ENCODE assay signal across 20 cellular contexts in genomic region chr20:23966927-23967615, GRCh38. TPM values are rescaled to one million over a fixed set of nuclear protein-coding genes. Genes with fewer than 3 reads are reported as not detected.
DNase-seq lines count a peak whose midpoint lies in the region; ATAC-seq, FAIRE-seq and TF ChIP-seq lines count a peak whose summit lies in the region.
"Had no signal": no experiment of that assay in that cellular context is flagged by ENCODE, and none has a peak within 500 bp of the region (broad histone marks: within the 10 kb centered on the region; RNA-seq: fewer than 3 reads in every experiment).

No MANE protein-coding gene starts in this region.

- H3K27me3 ChIP-seq in esophagus muscularis mucosa (no peaks in the 10 kb centered on the region), heart left ventricle (no peaks in the 10 kb centered on the region)
- H3K27me3 ChIP-seq: BE2C had no signal

- no peak for TF ChIP-seq POLR2A in esophagus muscularis mucosa (IDR thresholded peaks at IDR 0.05; ENCODE audit: low read depth)
- TF ChIP-seq POLR2A in heart left ventricle (IDR thresholded peaks at IDR 0.05): no peak

- peaks cover 0 to 7% (median 0%) of the 10 kb centered on the region in 4 donors for H3K4me1 ChIP-seq in esophagus muscularis mucosa
- H3K4me1 ChIP-seq in heart left ventricle: peaks cover 0 to 22% (median 5%) of the 10 kb centered on the region in 12 donors
- H3K4me1 ChIP-seq: BE2C, HAP-1 had no signal

- intact Hi-C loops in esophagus muscularis mucosa (cut with DNase I): no loop called here
- intact Hi-C loops in heart left ventricle (cut with DNase I): no loop called here
- intact Hi-C loops in left ventricle myocardium superior (cut with micrococcal nuclease): no loop called here

- ATAC-seq in heart left ventricle (peak; percentile 66 to 89 (median 76)), left ventricle myocardium superior (peak; percentile 93)
- ATAC-seq: HepG2 had no signal

- TF ChIP-seq CTCF in esophagus muscularis mucosa (IDR thresholded peaks at IDR 0.05) (no peak), heart left ventricle (IDR thresholded peaks at IDR 0.05) (no peak), D721Med (IDR thresholded peaks at IDR 0.05; ENCODE audit: insufficient read depth, missing control alignments) (no peak)

- no peak overlapping the region for H3K27ac ChIP-seq in esophagus muscularis mucosa (replicated peaks in 1 of 4)
- H3K27ac ChIP-seq in heart left ventricle: peak overlapping the region in 11 of 12 donors; percentile 8 to 66 (median 47)
- H3K27ac ChIP-seq: GM23248 had no signal

- FAIRE-seq in D721Med (lab: Jason Lieb, UNC): no peak
- FAIRE-seq: A204.1, G401.6, GM12891, GM19239, HepG2 had no signal

- peak; percentile 62 for DNase-seq in esophagus muscularis mucosa (ENCODE audit: extremely low spot score)
- peak in 4 of 5 donors; percentile 29 to 74 (median 44) for DNase-seq in heart left ventricle
- DNase-seq in left ventricle myocardium superior: peak; percentile 65
- no peak for DNase-seq in D721Med (ENCODE audit: insufficient read length, low spot score)
- no peak for DNase-seq in NCI-H2227 (lab: John Stamatoyannopoulos, UW; ENCODE audit: unreplicated experiment)
- DNase-seq in cerebellar cortex (ENCODE audit: low spot score): no peak
- DNase-seq: ACHN; BE2C; C1 segment of cervical spinal cord; CD4-positive, CD25-positive, alpha-beta regulatory T cell; CD8-positive, alpha-beta memory T cell; COR-L47; GM23248 had no signal

- H3K9me3 ChIP-seq in esophagus muscularis mucosa (no peaks in the 10 kb centered on the region), heart left ventricle (peaks cover 0 to 8% (median 0%) of the 10 kb centered on the region in 12 donors)
- H3K9me3 ChIP-seq: BE2C, HAP-1 had no signal

- H3K36me3 ChIP-seq in esophagus muscularis mucosa (no peaks in the 10 kb centered on the region), heart left ventricle (no peaks in the 10 kb centered on the region)
- H3K36me3 ChIP-seq: BE2C, HAP-1 had no signal

- H3K4me3 ChIP-seq in esophagus muscularis mucosa (no peak overlapping the region), heart left ventricle (no peak overlapping the region)
- H3K4me3 ChIP-seq: GM23248, HAP-1 had no signal

- 80% methylated on average over 8 of the region's 8 CpGs for WGBS in esophagus muscularis mucosa
- WGBS in heart left ventricle, 4 donors: 38 to 47% (median 43%) methylated on average over 8 of the region's 8 CpGs

- no peak for TF ChIP-seq EP300 in esophagus muscularis mucosa (IDR thresholded peaks at IDR 0.05)

RNA-seq across cellular contexts. Expression of gene GGTLC1, which starts 21.5 kb away (rescaled TPM):
- not detected for total RNA-seq in esophagus muscularis mucosa
- total RNA-seq in heart left ventricle: not detected
- not detected for polyA plus RNA-seq in heart left ventricle
- total RNA-seq in left ventricle myocardium superior: not detected
- total RNA-seq: CD4-positive, CD25-positive, alpha-beta regulatory T cell; CD8-positive, alpha-beta memory T cell; GM23248; H4; HepG2 had no signal
- polyA plus RNA-seq: CD4-positive, CD25-positive, alpha-beta regulatory T cell; CD8-positive, alpha-beta memory T cell; GM23248; HepG2 had no signal

Comparison
In these comparisons a context has a peak if more than half of its experiments do, and no peak if none do; other contexts are left out.
1. DNase-seq: peak in esophagus muscularis mucosa (single experiment), heart left ventricle (4 of 5) and left ventricle myocardium superior (single experiment); none in D721Med (single experiment), NCI-H2227 (single experiment) and cerebellar cortex (single experiment).
2. H3K27ac ChIP-seq: peak in heart left ventricle (11 of 12); none in esophagus muscularis mucosa (0 of 4).